8 cellular contexts compared by ENCODE assay signal in the genomic region with DNA sequence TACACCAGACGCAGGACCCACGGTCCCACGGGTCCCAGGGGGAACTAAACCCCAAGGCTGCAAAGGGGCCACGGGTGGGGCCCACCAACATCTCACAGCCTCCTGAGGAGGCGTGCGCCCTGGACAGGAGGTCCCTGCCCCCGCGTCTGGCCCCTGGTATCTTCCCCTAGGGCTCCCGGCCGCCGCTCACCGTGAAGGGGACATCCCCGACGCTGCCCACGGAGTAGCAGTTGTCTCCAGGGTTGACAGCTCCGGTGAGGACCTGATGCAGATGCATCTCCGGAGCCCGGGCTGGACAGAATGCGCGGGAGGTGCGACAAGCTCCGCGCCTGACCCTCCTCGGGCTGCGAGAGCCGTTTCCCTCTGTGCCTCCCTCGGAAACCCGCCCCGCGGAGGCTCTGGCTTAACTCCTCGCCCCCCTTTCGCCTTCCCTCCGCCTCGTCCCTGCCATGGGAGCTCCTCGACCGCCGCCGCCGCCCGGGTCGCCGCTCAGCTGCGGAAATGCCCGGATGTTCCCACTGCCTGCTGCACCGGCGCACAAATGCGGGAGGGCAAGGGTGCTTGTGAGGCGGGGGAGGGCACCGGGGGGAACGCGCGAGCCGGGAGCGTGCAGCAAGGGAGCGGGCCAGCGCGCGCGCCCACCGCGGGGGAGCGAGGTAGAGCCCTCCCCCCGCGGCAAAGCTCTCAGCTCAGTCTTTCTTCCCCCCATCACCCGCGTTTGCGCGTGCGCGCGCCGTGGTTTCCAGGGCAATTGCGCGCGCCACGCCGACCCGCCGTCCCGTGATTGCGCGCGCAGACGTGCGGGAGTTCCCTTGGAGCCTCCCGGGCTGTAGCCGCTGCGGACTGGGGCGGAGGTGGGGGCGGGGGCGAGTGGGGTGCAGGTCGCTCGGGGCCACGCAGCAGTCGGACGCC. TPM values are rescaled to one million over a fixed set of nuclear protein-coding genes. Genes with fewer than 3 reads are reported as not detected.
DNase-seq lines count a peak whose midpoint lies in the region; ATAC-seq and TF ChIP-seq lines count a peak whose summit lies in the region.

A gene with protein sequence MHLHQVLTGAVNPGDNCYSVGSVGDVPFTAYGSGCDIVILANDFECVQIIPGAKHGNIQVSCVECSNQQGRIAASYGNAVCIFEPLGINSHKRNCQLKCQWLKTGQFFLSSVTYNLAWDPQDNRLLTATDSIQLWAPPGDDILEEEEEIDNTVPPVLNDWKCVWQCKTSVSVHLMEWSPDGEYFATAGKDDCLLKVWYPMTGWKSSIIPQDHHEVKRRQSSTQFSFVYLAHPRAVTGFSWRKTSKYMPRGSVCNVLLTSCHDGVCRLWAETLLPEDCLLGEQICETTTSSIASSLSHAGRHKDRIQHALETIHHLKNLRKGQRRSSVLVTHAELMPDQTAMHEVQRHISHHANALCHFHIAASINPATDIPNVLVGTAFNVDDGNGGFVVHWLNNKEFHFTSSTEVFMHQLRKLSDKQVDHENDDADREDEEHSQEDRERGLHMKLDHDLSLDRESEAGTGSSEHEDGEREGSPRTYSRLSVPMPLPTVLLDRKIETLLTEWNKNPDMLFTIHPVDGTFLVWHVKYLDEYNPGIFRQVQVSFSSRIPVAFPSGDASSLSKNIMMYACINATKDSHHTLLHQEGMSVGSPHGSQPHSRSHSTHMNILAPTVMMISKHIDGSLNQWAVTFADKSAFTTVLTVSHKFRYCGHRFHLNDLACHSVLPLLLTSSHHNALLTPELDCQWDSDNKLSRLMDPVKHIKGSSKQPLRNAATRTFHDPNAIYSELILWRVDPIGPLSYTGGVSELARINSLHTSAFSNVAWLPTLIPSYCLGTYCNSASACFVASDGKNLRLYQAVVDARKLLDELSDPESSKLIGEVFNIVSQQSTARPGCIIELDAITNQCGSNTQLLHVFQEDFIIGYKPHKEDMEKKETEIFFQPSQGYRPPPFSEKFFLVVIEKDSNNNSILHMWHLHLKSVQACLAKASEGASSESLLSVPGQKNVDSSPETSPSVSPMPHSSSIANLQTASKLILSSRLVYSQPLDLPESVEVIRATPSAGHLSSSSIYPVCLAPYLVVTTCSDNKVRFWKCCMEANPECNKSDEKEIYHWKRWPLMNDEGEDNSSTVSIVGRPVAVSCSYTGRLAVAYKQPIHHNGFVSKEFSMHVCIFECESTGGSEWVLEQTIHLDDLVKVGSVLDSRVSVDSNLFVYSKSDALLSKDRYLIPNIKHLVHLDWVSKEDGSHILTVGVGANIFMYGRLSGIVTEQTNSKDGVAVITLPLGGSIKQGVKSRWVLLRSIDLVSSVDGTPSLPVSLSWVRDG (N-terminal part only) (minus strand): TSS at position 503 of the 912 bp plus-strand sequence. CDS start 226 bp downstream, at position 277.

- ATAC-seq in heart right ventricle = peak; percentile 86 to 95 (median 89)

- no peaks in the 10 kb centered on the region for H3K36me3 Mint-ChIP-seq in type B pancreatic cell

- H3K27ac ChIP-seq in heart right ventricle = peak within 1 kb of the TSS in 9 of 10 donors; percentile 56 to 97 (median 75)

- peak; percentile 87 for DNase-seq in ELR (ENCODE audit: low read depth)
- DNase-seq in HCEC 1CT = peak; percentile 82
- DNase-seq in NCI-H1048 (lab: John Stamatoyannopoulos, UW) = peak; percentile 84
- peak; percentile 74 for DNase-seq in SW480 (ENCODE audit: low spot score)
- peak; percentile 86 for DNase-seq in amniotic stem cell (lab: John Stamatoyannopoulos, UW)
- peak; percentile 85 to 88 for DNase-seq in heart right ventricle
- peak; percentile 79 to 98 (median 86) for DNase-seq in posterior cingulate gyrus
- peak; percentile 93 for DNase-seq in type B pancreatic cell (ENCODE audit: extremely low spot score, unreplicated experiment)

- no peaks in the 10 kb centered on the region for H3K9me3 Mint-ChIP-seq in type B pancreatic cell

- no peak for TF ChIP-seq CTCF in heart right ventricle (IDR thresholded peaks at IDR 0.05)
- TF ChIP-seq CTCF in type B pancreatic cell (conservative IDR thresholded peaks at IDR 0.05) = peak; percentile 40

- WGBS in heart right ventricle, 2 donors = 0 to 1% methylated on average over 95 to 96 of the region's 96 CpGs

- H3K4me3 Mint-ChIP-seq in type B pancreatic cell = peak within 1 kb of the TSS; percentile 98

- no peaks in the 10 kb centered on the region for H3K9me3 ChIP-seq in heart right ventricle

- peaks cover 25% of the 10 kb centered on the region for H3K4me1 Mint-ChIP-seq in type B pancreatic cell (ENCODE audit: unreplicated experiment)

- peak within 1 kb of the TSS; percentile 85 for H3K27ac Mint-ChIP-seq in type B pancreatic cell

- H3K36me3 ChIP-seq in heart right ventricle = no peaks in the 10 kb centered on the region

- H3K4me1 ChIP-seq in heart right ventricle = peaks cover 0 to 30% (median 11%) of the 10 kb centered on the region in 9 donors

- intact Hi-C loops in heart right ventricle (cut with DNase I) = no loop called here
- intact Hi-C loops in posterior cingulate gyrus (cut with DNase I) = loop anchor here (5.0 kb wide), 2 partner anchors 55 to 130 kb away; a partner anchor contains a TSS

- H3K4me3 ChIP-seq in heart right ventricle = peak within 1 kb of the TSS; percentile 56 to 94 (median 84)

- no peaks in the 10 kb centered on the region for H3K27me3 ChIP-seq in heart right ventricle

- H3K27me3 Mint-ChIP-seq in type B pancreatic cell = no peaks in the 10 kb centered on the region

RNA-seq across cellular contexts. Expression of the gene that starts here (rescaled TPM):
- total RNA-seq in heart right ventricle (10 to 100 TPM in 1 of 10 donors, 1 to 10 TPM in 9; 4.5 to 18.6 (median 6.9) TPM), type B pancreatic cell (ENCODE audit: low replicate concordance) (25.6 and 34.3 TPM in 2 replicates)
- 1 to 10 TPM; 6.6 to 9.4 TPM for polyA plus RNA-seq in heart right ventricle

Comparison
In these comparisons a context has a peak if more than half of its experiments do, and no peak if none do; other contexts are left out.
1. Peak in every context shown above with its lines: DNase-seq, ATAC-seq, H3K4me3 ChIP-seq and H3K27ac ChIP-seq.